ENCODE assay signal across 17 cellular contexts in genomic region chr22:46379301-46379930, GRCh38. TPM values are rescaled to one million over a fixed set of nuclear protein-coding genes. Genes with fewer than 3 reads are reported as not detected.
DNase-seq lines count a peak whose midpoint lies in the region; ATAC-seq and TF ChIP-seq lines count a peak whose summit lies in the region.
"Had no signal": no experiment of that assay in that cellular context is flagged by ENCODE, and none has a peak within 500 bp of the region (broad histone marks: within the 10 kb centered on the region; RNA-seq: fewer than 3 reads in every experiment).

No MANE protein-coding gene starts in this region.

- peak overlapping the region; percentile 53 for H2AK5ac ChIP-seq in neuronal stem cell (ENCODE audit: low read depth, low read length)

- H3K9me3 ChIP-seq in neuronal stem cell (replicated peaks in 1 of 2; ENCODE audit: control insufficient read depth in 2 of 2, insufficient read depth in 1 of 2, low read depth in 1 of 2, low read length in 2 of 2), result peaks cover 11 to 15% of the 10 kb centered on the region in 2 donors
- H3K9me3 ChIP-seq: vagina had no signal

- H3K14ac ChIP-seq in neuronal stem cell (ENCODE audit: low read length), result no peak overlapping the region

- peak overlapping the region; percentile 73 for H3K18ac ChIP-seq in neuronal stem cell (ENCODE audit: low read length)

- H3K23ac ChIP-seq in neuronal stem cell (ENCODE audit: low read depth, low read length, poor library complexity), result peak overlapping the region; percentile 6

- H4K91ac ChIP-seq in neuronal stem cell (ENCODE audit: low read depth, low read length, poor library complexity), result no peak overlapping the region

- H3K36me3 ChIP-seq in neuronal stem cell (replicated peaks in 1 of 2; ENCODE audit: control insufficient read depth in 2 of 2, insufficient read depth in 2 of 2, low read length in 2 of 2), result peaks cover 2 to 48% of the 10 kb centered on the region in 2 donors

- H3K9ac ChIP-seq in neuronal stem cell (ENCODE audit: low read depth, low read length, poor library complexity), result peak overlapping the region; percentile 36

- no peak overlapping the region for H2BK5ac ChIP-seq in neuronal stem cell (ENCODE audit: low read length)

- no peak for TF ChIP-seq CTCF in RWPE1 (conservative IDR thresholded peaks at IDR 0.05; ENCODE audit: low read depth)

- peaks cover 2% of the 10 kb centered on the region for H3K79me1 ChIP-seq in neuronal stem cell (ENCODE audit: low read depth, low read length)

- no peak overlapping the region for H2AFZ ChIP-seq in neuronal stem cell (ENCODE audit: low read length)

- H3K4me3 ChIP-seq in neuronal stem cell (ENCODE audit: low read length in 2 of 2), result no peak overlapping the region
- H3K4me3 ChIP-seq: vagina had no signal

- peak overlapping the region; percentile 2; the same call in 1 of the 2 replicates for H3K27ac ChIP-seq in RWPE1
- H3K27ac ChIP-seq in neuronal stem cell (replicated peaks; ENCODE audit: low read length), result no peak overlapping the region
- H3K27ac ChIP-seq: vagina had no signal

- no peak overlapping the region for H3K4ac ChIP-seq in neuronal stem cell (ENCODE audit: low read length)

- CTCF ChIA-PET in RWPE1 (lab: Yijun Ruan, JAX), result no interaction called here

- no CpG with 5 or more reads among the region's 19 CpGs for WGBS in neuronal stem cell (ENCODE audit: extremely low coverage in 2 of 2, insufficient read length in 2 of 2, insufficient replicate concordance in 1 of 2), 2 donors

- H2BK120ac ChIP-seq in neuronal stem cell (ENCODE audit: low read depth, low read length), result no peak overlapping the region

- H3K4me2 ChIP-seq in neuronal stem cell (ENCODE audit: insufficient read depth, low read length, poor library complexity, severe bottlenecking), result no peak overlapping the region

- ATAC-seq in left colon, result peak; percentile 50

- peak overlapping the region; percentile 26 for H2BK12ac ChIP-seq in neuronal stem cell (ENCODE audit: low read length)

- DNase-seq in COLO668 (lab: John Stamatoyannopoulos, UW; ENCODE audit: unreplicated experiment), result peak; percentile 62
- DNase-seq in RWPE1 (ENCODE audit: low spot score), result no peak
- peak in 1 of 2 donors; percentile 51 for DNase-seq in left colon
- no peak for DNase-seq in neuronal stem cell (ENCODE audit: low spot score)
- no peak for DNase-seq in AML-193 (lab: John Stamatoyannopoulos, UW)
- no peak for DNase-seq in stimulated activated naive CD4-positive, alpha-beta T cell (lab: John Stamatoyannopoulos, UW)
- DNase-seq in NCI-H1105 treated with DMSO at 0.1 percent for 48 hours (lab: John Stamatoyannopoulos, UW), result no peak
- DNase-seq in NK-92 treated with Interleukin-12 subunit alpha and Interleukin-12 subunit beta, amount 100 ng/mL, for 24 hours (lab: John Stamatoyannopoulos, UW), result no peak
- DNase-seq: activated CD4-positive, alpha-beta T cell treated with anti-CD3 and anti-CD28 coated beads for 4 hours; activated naive CD4-positive, alpha-beta T cell treated with anti-CD3 and anti-CD28 coated beads, Interleukin-2, amount 10 ng/mL, durations not matched to agents 7 days and 5 days; COR-L47; erythroblast; NCI-H146; NCI-H345; SHP77; stimulated activated naive CD8-positive, alpha-beta T cell treated with anti-CD3 and anti-CD28 coated beads, Interleukin-15, Interleukin-2, amounts not matched to agents 100 U/mL and 50 U/mL, for 24 hours had no signal

- no peak overlapping the region for H4K8ac ChIP-seq in neuronal stem cell (ENCODE audit: low read depth, low read length)

- peaks cover 0 to 21% (median 0%) of the 10 kb centered on the region in 3 experiments for H3K27me3 ChIP-seq in neuronal stem cell (ENCODE audit: control insufficient read depth in 3 of 3, insufficient read depth in 3 of 3, low read depth in 1 of 3, low read length in 3 of 3)
- H3K27me3 ChIP-seq: vagina had no signal

- H3K4me1 ChIP-seq in neuronal stem cell (ENCODE audit: control insufficient read depth in 2 of 2, insufficient read depth in 1 of 2, low read depth in 1 of 2, low read length in 2 of 2), result peaks cover 34% of the 10 kb centered on the region in 2 donors

- POLR2A ChIA-PET in RWPE1 (lab: Yijun Ruan, JAX; ENCODE audit: low non-redundant PET), result no interaction called here

- intact Hi-C loops in left colon (cut with DNase I, micrococcal nuclease), result no loop called here

- no peak overlapping the region for H2BK15ac ChIP-seq in neuronal stem cell (ENCODE audit: low read length)

RNA-seq across cellular contexts. Expression of gene TRMU, which starts 43.9 kb away (rescaled TPM):
- 10 to 100 TPM; 30.9 to 44.5 TPM for total RNA-seq in left colon
- 30.9 TPM for polyA plus RNA-seq in neuronal stem cell (2013, experiment 1 of 2)
- 33.3 TPM for polyA plus RNA-seq in neuronal stem cell (2013, experiment 2 of 2)
